In genomic region chr4:151835467-151835866, GRCh38 we compare ENCODE assay signal across 23 cellular contexts.
"Had no signal": no experiment of that assay in that cellular context is flagged by ENCODE, and none has a peak within 500 bp of the region (broad histone marks: within the 10 kb centered on the region; RNA-seq: fewer than 3 reads in every experiment).

No MANE protein-coding gene starts in this region.

- H3K4me1 Mint-ChIP-seq: natural killer cell; stimulated activated naive CD8-positive, alpha-beta T cell treated with anti-CD3 and anti-CD28 coated beads, Interleukin-15, amount 100 ng/mL, for 72 hours had no signal

- H3K36me3 Mint-ChIP-seq: natural killer cell had no signal

- H3K27me3 ChIP-seq: esophagus muscularis mucosa, gastrocnemius medialis, ovary, right lobe of liver, thyroid gland had no signal

- DNase-seq: dermis blood vessel endothelial cell; effector memory CD4-positive, alpha-beta T cell; foreskin fibroblast; gastrocnemius medialis; head of caudate nucleus; left ventricle myocardium superior; lower lobe of right lung; natural killer cell; occipital lobe; ovary; right lobe of liver; stimulated activated CD4-positive, alpha-beta T cell treated with anti-CD3 and anti-CD28 coated beads, Interleukin-12 subunit alpha, Interleukin-12 subunit beta, amount 100 ng/mL, for 4 hours; stimulated activated CD4-positive, alpha-beta T cell treated with anti-CD3 and anti-CD28 coated beads, Interleukin-1b, Interleukin-23, amount 100 ng/mL, for 48 hours; stimulated activated CD4-positive, alpha-beta T cell treated with anti-CD3 and anti-CD28 coated beads, Interleukin-4, amount 100 ng/mL, for 1 hour; stimulated activated CD8-positive, alpha-beta memory T cell treated with anti-CD3 and anti-CD28 coated beads, Interleukin-4, amount 100 ng/mL, for 48 hours; stimulated activated naive CD4-positive, alpha-beta T cell; stimulated activated naive CD8-positive, alpha-beta T cell treated with anti-CD3 and anti-CD28 coated beads, Interleukin-15, amount 100 ng/mL, for 72 hours; thyroid gland; trophoblast cell had no signal

- H3K27ac Mint-ChIP-seq: natural killer cell; progenitor cell of endocrine pancreas; stimulated activated naive CD8-positive, alpha-beta T cell treated with anti-CD3 and anti-CD28 coated beads, Interleukin-15, amount 100 ng/mL, for 72 hours had no signal

- ATAC-seq: gastrocnemius medialis; left ventricle myocardium superior; lower lobe of right lung; natural killer cell; right lobe of liver; stimulated activated naive CD8-positive, alpha-beta T cell treated with anti-CD3 and anti-CD28 coated beads, Interleukin-15, amount 100 ng/mL, for 72 hours had no signal

- H3K4me1 ChIP-seq: esophagus muscularis mucosa, gastrocnemius medialis, lower lobe of right lung, right lobe of liver, thyroid gland had no signal

- H3K4me3 ChIP-seq: coronary artery, esophagus muscularis mucosa, gastrocnemius medialis, lower lobe of right lung, ovary, right lobe of liver, smooth muscle cell, thyroid gland had no signal

- H3K27ac ChIP-seq: coronary artery, esophagus muscularis mucosa, gastrocnemius medialis, lower lobe of right lung, ovary, right lobe of liver, thyroid gland had no signal

- H3K36me3 ChIP-seq: esophagus muscularis mucosa, gastrocnemius medialis, lower lobe of right lung, ovary, right lobe of liver, thyroid gland had no signal

- H3K27me3 Mint-ChIP-seq: stimulated activated naive CD8-positive, alpha-beta T cell treated with anti-CD3 and anti-CD28 coated beads, Interleukin-15, amount 100 ng/mL, for 72 hours had no signal

- H3K9me3 ChIP-seq: esophagus muscularis mucosa, gastrocnemius medialis, lower lobe of right lung, ovary, right lobe of liver, thyroid gland had no signal

- H3K4me3 Mint-ChIP-seq: natural killer cell; stimulated activated naive CD8-positive, alpha-beta T cell treated with anti-CD3 and anti-CD28 coated beads, Interleukin-15, amount 100 ng/mL, for 72 hours had no signal

- H3K9me3 Mint-ChIP-seq: natural killer cell; stimulated activated naive CD8-positive, alpha-beta T cell treated with anti-CD3 and anti-CD28 coated beads, Interleukin-15, amount 100 ng/mL, for 72 hours had no signal

- H3K4me2 ChIP-seq: smooth muscle cell had no signal
